ENCODE assay signal across 10 cellular contexts in the genomic region with DNA sequence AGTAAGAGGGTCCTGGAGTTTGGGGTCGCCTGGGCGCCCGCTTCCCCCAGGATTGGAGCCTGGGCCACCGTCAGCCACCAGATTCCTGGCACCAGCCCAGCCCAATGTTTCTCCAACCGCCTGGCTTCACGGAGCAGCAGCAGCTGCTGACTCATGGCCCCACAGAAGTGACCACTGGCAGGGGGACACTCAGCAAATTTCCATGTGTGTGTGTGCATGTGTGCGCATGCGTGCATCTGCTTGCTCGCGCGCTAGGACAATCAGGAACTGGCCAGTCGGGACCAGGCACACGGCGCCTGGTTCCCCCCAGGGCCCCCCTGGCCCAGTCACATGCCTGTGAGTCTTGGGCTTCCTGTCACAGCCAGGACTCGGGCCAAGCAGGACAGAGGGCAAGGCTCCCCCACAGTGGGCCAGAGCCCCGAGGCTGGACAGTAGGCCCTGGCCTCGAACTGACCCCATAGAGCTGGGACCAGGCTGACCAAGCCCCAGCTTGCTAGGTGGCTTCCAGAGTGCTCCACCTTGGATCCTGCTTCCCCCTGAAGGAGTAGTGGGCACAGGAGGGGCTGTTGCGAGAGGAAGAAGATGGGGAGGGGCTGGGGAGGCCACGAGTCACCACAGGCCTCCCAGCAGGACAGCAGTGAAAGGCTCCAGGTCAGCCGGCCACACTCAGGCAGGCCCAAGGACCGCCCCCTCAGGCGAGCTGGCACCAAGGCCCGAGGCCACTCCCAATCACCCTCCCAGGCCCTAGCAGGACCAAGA. TPM values are rescaled to one million over a fixed set of nuclear protein-coding genes. Genes with fewer than 3 reads are reported as not detected.
DNase-seq lines count a peak whose midpoint lies in the region; ATAC-seq and TF ChIP-seq lines count a peak whose summit lies in the region.
"Had no signal": no experiment of that assay in that cellular context is flagged by ENCODE, and none has a peak within 500 bp of the region (broad histone marks: within the 10 kb centered on the region; RNA-seq: fewer than 3 reads in every experiment).

No MANE protein-coding gene starts in this region.

- H3K4me3 Mint-ChIP-seq in T-helper 2 cell treated with Interferon-gamma antibody and Interleukin-4, amounts not matched to agents 5 μg/mL and 100 μg/mL, for 36 hours, result peak overlapping the region; percentile 3
- H3K4me3 Mint-ChIP-seq: endodermal cell had no signal

- peak; percentile 95 for DNase-seq in Ammon's horn (ENCODE audit: low spot score)
- no peak for DNase-seq in T-helper 2 cell treated with Interferon-gamma antibody and Interleukin-4, amounts not matched to agents 5 μg/mL and 100 μg/mL, for 36 hours (ENCODE audit: low spot score)
- DNase-seq in glomerular visceral epithelial cell (ENCODE audit: extremely low spot score), result peak; percentile 63
- DNase-seq in omental fat pad (ENCODE audit: low spot score), result peak; percentile 74
- DNase-seq in stimulated activated naive CD4-positive, alpha-beta T cell treated with Interleukin-2 at 50 U/mL for 16 hours (lab: John Stamatoyannopoulos, UW), result no peak
- no peak for DNase-seq in SKM-1 treated with dmso at 0.1 percent for 144 hours (lab: John Stamatoyannopoulos, UW; ENCODE audit: unreplicated experiment)
- no peak for DNase-seq in NCI-H146 (lab: John Stamatoyannopoulos, UW)
- DNase-seq: endodermal cell had no signal

- H3K27ac Mint-ChIP-seq in T-helper 2 cell treated with Interferon-gamma antibody and Interleukin-4, amounts not matched to agents 5 μg/mL and 100 μg/mL, for 36 hours, result no peak overlapping the region
- H3K27ac Mint-ChIP-seq: endodermal cell had no signal

- peaks cover 39% of the 10 kb centered on the region for H3K4me1 Mint-ChIP-seq in T-helper 2 cell treated with Interferon-gamma antibody and Interleukin-4, amounts not matched to agents 5 μg/mL and 100 μg/mL, for 36 hours (ENCODE audit: low read depth)

- ATAC-seq in omental fat pad (ENCODE audit: low FRiP score) (peak; percentile 10), GM19328 (IDR thresholded peaks at IDR 0.05; ENCODE audit: unreplicated experiment) (no peak)

- peaks cover 12% of the 10 kb centered on the region for H3K36me3 Mint-ChIP-seq in T-helper 2 cell treated with Interferon-gamma antibody and Interleukin-4, amounts not matched to agents 5 μg/mL and 100 μg/mL, for 36 hours (ENCODE audit: low read depth)

- no peaks in the 10 kb centered on the region for H3K27me3 Mint-ChIP-seq in T-helper 2 cell treated with Interferon-gamma antibody and Interleukin-4, amounts not matched to agents 5 μg/mL and 100 μg/mL, for 36 hours (ENCODE audit: low read depth)

- no peaks in the 10 kb centered on the region for H3K9me3 Mint-ChIP-seq in T-helper 2 cell treated with Interferon-gamma antibody and Interleukin-4, amounts not matched to agents 5 μg/mL and 100 μg/mL, for 36 hours
- H3K9me3 Mint-ChIP-seq: endodermal cell had no signal

- TF ChIP-seq CTCF in omental fat pad (IDR thresholded peaks at IDR 0.05), result no peak

RNA-seq across cellular contexts. Expression of gene CTSD, which starts 3.2 kb away (rescaled TPM):
- 1,000 to 10,000 TPM in 1 of 4 donors, 100 to 1,000 TPM in 3; 359 to 1,165 (median 624) TPM for total RNA-seq in omental fat pad

RNA-seq across cellular contexts. Expression of gene IFITM10, which starts 10.1 kb away (rescaled TPM):
- 1 to 10 TPM in 3 of 4 donors, under 1 TPM in 1; 0.79 to 2.3 (median 1.6) TPM for total RNA-seq in omental fat pad
- total RNA-seq: SK-MEL-5 had no signal

Comparison
In these comparisons a context has a peak if more than half of its experiments do, and no peak if none do; other contexts are left out.
1. DNase-seq: peak in Ammon's horn (single experiment), glomerular visceral epithelial cell (single experiment) and omental fat pad (single experiment); none in T-helper 2 cell treated with Interferon-gamma antibody and Interleukin-4, amounts not matched to agents 5 μg/mL and 100 μg/mL, for 36 hours (single experiment), stimulated activated naive CD4-positive, alpha-beta T cell treated with Interleukin-2 at 50 U/mL for 16 hours (single experiment), SKM-1 treated with dmso at 0.1 percent for 144 hours (single experiment) and NCI-H146 (single experiment).